8 cellular contexts compared by ENCODE assay signal in genomic region chr1:47755368-47755990, GRCh38.
DNase-seq lines count a peak whose midpoint lies in the region; ATAC-seq, FAIRE-seq and TF ChIP-seq lines count a peak whose summit lies in the region.

No MANE protein-coding gene starts in this region.

- DNase-seq in GM12865 (ENCODE audit: low read depth), result peak; percentile 70
- peak; percentile 10 for DNase-seq in T-helper 2 cell treated with Interferon-gamma antibody and Interleukin-4, amounts not matched to agents 5 μg/mL and 100 μg/mL, for 36 hours (ENCODE audit: low spot score)
- DNase-seq in bronchial epithelial cell (ENCODE audit: low read depth), result peak; percentile 8
- peak; percentile 65 for DNase-seq in nephron progenitor cell
- no peak for DNase-seq in NCI-H2107 (lab: John Stamatoyannopoulos, UW)
- DNase-seq in NCI-H2107 treated with DMSO at 0.1 percent for 48 hours (lab: John Stamatoyannopoulos, UW; ENCODE audit: unreplicated experiment), result no peak
- DNase-seq in HCEC 1CT, result no peak

- TF ChIP-seq CTCF in GM12865 (IDR thresholded peaks at IDR 0.05; ENCODE audit: insufficient read depth, low read depth, low read length, missing control alignments) (peak; percentile 93), bronchial epithelial cell (IDR thresholded peaks at IDR 0.05; ENCODE audit: insufficient read depth, low read length, severe bottlenecking) (peak; percentile 57), nephron progenitor cell (IDR thresholded peaks at IDR 0.05) (peak; percentile 60)

- no peaks in the 10 kb centered on the region for H3K4me1 Mint-ChIP-seq in T-helper 2 cell treated with Interferon-gamma antibody and Interleukin-4, amounts not matched to agents 5 μg/mL and 100 μg/mL, for 36 hours (ENCODE audit: low read depth)
- peaks cover 60% of the 10 kb centered on the region for H3K4me1 Mint-ChIP-seq in nephron progenitor cell

- no peaks in the 10 kb centered on the region for H3K36me3 ChIP-seq in bronchial epithelial cell (ENCODE audit: control insufficient read depth, insufficient read depth, low read length)

- H3K4me3 Mint-ChIP-seq in T-helper 2 cell treated with Interferon-gamma antibody and Interleukin-4, amounts not matched to agents 5 μg/mL and 100 μg/mL, for 36 hours, result no peak overlapping the region
- H3K4me3 Mint-ChIP-seq in nephron progenitor cell, result no peak overlapping the region

- peaks cover 2% of the 10 kb centered on the region for H3K27me3 Mint-ChIP-seq in T-helper 2 cell treated with Interferon-gamma antibody and Interleukin-4, amounts not matched to agents 5 μg/mL and 100 μg/mL, for 36 hours (ENCODE audit: low read depth)
- peaks cover 9% of the 10 kb centered on the region for H3K27me3 Mint-ChIP-seq in nephron progenitor cell (ENCODE audit: low read depth, poor library complexity)

- H3K4me3 ChIP-seq in GM12865 (ENCODE audit: low read depth, low read length) (no peak overlapping the region), bronchial epithelial cell (ENCODE audit: low read depth, low read length) (no peak overlapping the region)

- H3K27ac Mint-ChIP-seq in T-helper 2 cell treated with Interferon-gamma antibody and Interleukin-4, amounts not matched to agents 5 μg/mL and 100 μg/mL, for 36 hours, result no peak overlapping the region
- H3K27ac Mint-ChIP-seq in nephron progenitor cell, result no peak overlapping the region

- no peaks in the 10 kb centered on the region for H3K36me3 Mint-ChIP-seq in T-helper 2 cell treated with Interferon-gamma antibody and Interleukin-4, amounts not matched to agents 5 μg/mL and 100 μg/mL, for 36 hours (ENCODE audit: low read depth)
- H3K36me3 Mint-ChIP-seq in nephron progenitor cell (ENCODE audit: low read depth), result no peaks in the 10 kb centered on the region

- no peaks in the 10 kb centered on the region for H3K9me3 Mint-ChIP-seq in T-helper 2 cell treated with Interferon-gamma antibody and Interleukin-4, amounts not matched to agents 5 μg/mL and 100 μg/mL, for 36 hours
- H3K9me3 Mint-ChIP-seq in nephron progenitor cell, result no peaks in the 10 kb centered on the region

- peak; percentile 61 for ATAC-seq in HG02623 (IDR thresholded peaks at IDR 0.05; ENCODE audit: unreplicated experiment)

- no peak for FAIRE-seq in bronchial epithelial cell (lab: Jason Lieb, UNC)

- no peaks in the 10 kb centered on the region for H3K27me3 ChIP-seq in bronchial epithelial cell (ENCODE audit: control insufficient read depth, insufficient read depth, low read length)

Comparison
In these comparisons a context has a peak if more than half of its experiments do, and no peak if none do; other contexts are left out.
1. DNase-seq: peak in GM12865 (single experiment), T-helper 2 cell treated with Interferon-gamma antibody and Interleukin-4, amounts not matched to agents 5 μg/mL and 100 μg/mL, for 36 hours (single experiment), bronchial epithelial cell (single experiment) and nephron progenitor cell (single experiment); none in NCI-H2107 (single experiment), NCI-H2107 treated with DMSO at 0.1 percent for 48 hours (single experiment) and HCEC 1CT (single experiment).
2. Peak in every context shown above with its lines, with median percentiles within 50 percentile points of each other: CTCF ChIP-seq.